In genomic region chr5:132510076-132510475, GRCh38 we compare ENCODE assay signal across 21 cellular contexts. TPM values are rescaled to one million over a fixed set of nuclear protein-coding genes. Genes with fewer than 3 reads are reported as not detected.
DNase-seq lines count a peak whose midpoint lies in the region; TF ChIP-seq lines count a peak whose summit lies in the region.
"Had no signal": no experiment of that assay in that cellular context is flagged by ENCODE, and none has a peak within 500 bp of the region (broad histone marks: within the 10 kb centered on the region; RNA-seq: fewer than 3 reads in every experiment).

No MANE protein-coding gene starts in this region.

- no peak for TF ChIP-seq CTCF in BJ (IDR thresholded peaks at IDR 0.05; ENCODE audit: insufficient read depth, low read depth, low read length)
- TF ChIP-seq CTCF in HEK293 (tag by site-specific recombination; IDR thresholded peaks at IDR 0.05) = no peak
- TF ChIP-seq CTCF in astrocyte of the spinal cord (IDR thresholded peaks at IDR 0.05; ENCODE audit: low read depth, low read length) = no peak
- TF ChIP-seq CTCF in OCI-LY7 (conservative IDR thresholded peaks at IDR 0.05; ENCODE audit: low read length) = no peak
- TF ChIP-seq CTCF in left ventricle myocardium inferior (IDR thresholded peaks at IDR 0.05; ENCODE audit: borderline replicate concordance) = no peak

- POLR2A ChIA-PET in BJ (lab: Charles Lee) (no interaction called here), HEK293 (lab: Yijun Ruan, JAX) (no interaction called here), OCI-LY7 (lab: Charles Lee) (interaction anchor here (0.5 to 1.5 kb wide), 5 partner anchors 12 to 1719 kb away, joined by 4 to 5 read pairs (median 4); no protein-coding TSS in a partner anchor)

- no TSS peak for BruUV-seq in OCI-LY7 (replicated peaks; lab: Mats Ljungman, UMichigan)

- H3K36me3 ChIP-seq in BJ (ENCODE audit: control insufficient read depth, insufficient read depth, low read length) = no peaks in the 10 kb centered on the region
- no peaks in the 10 kb centered on the region for H3K36me3 ChIP-seq in HEK293 (ENCODE audit: control insufficient read depth in 2 of 2, insufficient read depth in 1 of 2, low read length in 2 of 2)
- no peaks in the 10 kb centered on the region for H3K36me3 ChIP-seq in OCI-LY7 (ENCODE audit: insufficient read depth, low read length)
- H3K36me3 ChIP-seq in left ventricle myocardium inferior = no peaks in the 10 kb centered on the region
- H3K36me3 ChIP-seq: BLaER1 treated with 17β-estradiol and CSF1 and Interleukin-3, amounts not matched to agents 10 nM and 100 nM; prostate gland; suprapubic skin had no signal

- CTCF ChIA-PET in BJ (lab: Yijun Ruan, JAX) = interaction anchor here (1.0 to 2.6 kb wide), 5 partner anchors 9 to 99 kb away, joined by 3 to 14 read pairs (median 3); no protein-coding TSS in a partner anchor
- CTCF ChIA-PET in HEK293 (lab: Yijun Ruan, JAX) = interaction anchor here (1.3 to 2.3 kb wide), 4 partner anchors 9 to 272 kb away, joined by 3 to 12 read pairs (median 9); no protein-coding TSS in a partner anchor
- CTCF ChIA-PET in OCI-LY7 (lab: Charles Lee; ENCODE audit: unreplicated experiment) = interaction anchor here (0.5 to 1.2 kb wide), 3 partner anchors 9 to 454 kb away, joined by 3 to 4 read pairs (median 3); partner anchors contain the start of gene AFF4

- no peak overlapping the region for H2AFZ ChIP-seq in OCI-LY7 (ENCODE audit: low read length)
- H2AFZ ChIP-seq: PC-9 had no signal

- H3K27ac ChIP-seq in HEK293 (ENCODE audit: extremely low read depth, low read depth, low read length) (no peak overlapping the region), OCI-LY7 (ENCODE audit: low read depth, low read length, poor library complexity, severe bottlenecking) (no peak overlapping the region), left ventricle myocardium inferior (replicated peaks) (no peak overlapping the region)
- H3K27ac ChIP-seq: BLaER1 treated with 17β-estradiol and CSF1 and Interleukin-3, amounts not matched to agents 10 nM and 100 nM; PC-9; prostate gland; suprapubic skin had no signal

- H3K27me3 ChIP-seq in BJ (ENCODE audit: control insufficient read depth, insufficient read depth, low read length) (no peaks in the 10 kb centered on the region), left ventricle myocardium inferior (ENCODE audit: low read depth) (no peaks in the 10 kb centered on the region)
- H3K27me3 ChIP-seq: BLaER1 treated with 17β-estradiol and CSF1 and Interleukin-3, amounts not matched to agents 10 nM and 100 nM; suprapubic skin had no signal

- H4K20me1 ChIP-seq in OCI-LY7 (ENCODE audit: insufficient read depth, low read length) = no peaks in the 10 kb centered on the region
- H4K20me1 ChIP-seq: BLaER1 treated with 17β-estradiol and CSF1 and Interleukin-3, amounts not matched to agents 10 nM and 100 nM had no signal

- intact Hi-C loops in OCI-LY7 (cut with micrococcal nuclease; ENCODE audit: unreplicated experiment) (no loop called here), left ventricle myocardium inferior (cut with micrococcal nuclease) (no loop called here)

- no peaks in the 10 kb centered on the region for H3K79me2 ChIP-seq in OCI-LY7 (ENCODE audit: insufficient read depth, low read depth, low read length)

- H3K4me2 ChIP-seq in OCI-LY7 (ENCODE audit: low read length) = no peak overlapping the region
- H3K4me2 ChIP-seq: BLaER1 treated with 17β-estradiol and CSF1 and Interleukin-3, amounts not matched to agents 10 nM and 100 nM; PC-9 had no signal

- H3K9me3 ChIP-seq in HEK293 (ENCODE audit: control insufficient read depth, insufficient read depth, low read depth, low read length) (no peaks in the 10 kb centered on the region), OCI-LY7 (ENCODE audit: low read length) (0 out of 2 replicates have a peak, but pooled peaks cover 4% of the 10 kb centered on the region), left ventricle myocardium inferior (replicated peaks) (peaks cover 9% of the 10 kb centered on the region)
- H3K9me3 ChIP-seq: prostate gland, suprapubic skin had no signal

- H3K4me1 ChIP-seq in HEK293 (ENCODE audit: control insufficient read depth, insufficient read depth, low read length) (no peaks in the 10 kb centered on the region), OCI-LY7 (ENCODE audit: insufficient read depth, low read length, poor library complexity, severe bottlenecking) (no peaks in the 10 kb centered on the region), left ventricle myocardium inferior (peaks cover 16% of the 10 kb centered on the region)
- H3K4me1 ChIP-seq: suprapubic skin had no signal

- H3K9me2 ChIP-seq in OCI-LY7 (ENCODE audit: insufficient read depth, low read length) = no peaks in the 10 kb centered on the region

- in situ Hi-C loops in astrocyte of the spinal cord (cut with HindIII; ENCODE audit: low sequenced_read_pairs) = no loop called here

- DNase-seq in BJ (ENCODE audit: low read depth) (peak; percentile 70), astrocyte of the spinal cord (ENCODE audit: low read depth, low spot score) (peak; percentile 88), glomerular endothelial cell (ENCODE audit: extremely low read depth, low read depth, low spot score) (peak; percentile 51), cerebellum (ENCODE audit: low spot score) (no peak), NCI-H1694 (lab: John Stamatoyannopoulos, UW) (no peak), OCI-LY7 (ENCODE audit: low spot score) (no peak), left ventricle myocardium inferior (no peak)
- DNase-seq: activated CD8-positive, alpha-beta memory T cell treated with anti-CD3 and anti-CD28 coated beads, Interleukin-2, amount 50 U/mL, for 4 hours; activated naive CD4-positive, alpha-beta T cell treated with Interleukin-2 at 50 U/mL for 16 hours; central memory CD4-positive, alpha-beta T cell; naive thymus-derived CD8-positive, alpha-beta T cell; NCI-H1092 treated with DMSO at 0.1 percent for 48 hours; SW 1271 had no signal

- H3K4me3 ChIP-seq in BJ (ENCODE audit: low read depth, low read length) (no peak overlapping the region), HEK293 (ENCODE audit: low read depth, low read length) (no peak overlapping the region), astrocyte of the spinal cord (ENCODE audit: low read depth, low read length) (no peak overlapping the region), OCI-LY7 (ENCODE audit: low read depth, low read length, poor library complexity, severe bottlenecking) (no peak overlapping the region), left ventricle myocardium inferior (no peak overlapping the region)
- H3K4me3 ChIP-seq: BLaER1 treated with 17β-estradiol and CSF1 and Interleukin-3, amounts not matched to agents 10 nM and 100 nM; PC-9; prostate gland; suprapubic skin had no signal

TF ChIP-seq in HEK293, 187 proteins besides CTCF, POLR2A, EP300 and RAD21:
- peak; percentile 79 for TF ChIP-seq SETDB1 (IDR thresholded peaks at IDR 0.05; ENCODE audit: insufficient read length, low read length)
- TF ChIP-seq ZNF585B (tag by site-specific recombination; IDR thresholded peaks at IDR 0.05) = no peak
- peak; percentile 84 for TF ChIP-seq ZNF558 (tag by site-specific recombination; IDR thresholded peaks at IDR 0.05)

RNA-seq across cellular contexts. Expression of gene IRF1, which starts 19.5 kb away (rescaled TPM):
- 17.9 and 25.5 TPM in 2 replicates for polyA plus RNA-seq in BJ (2011; rRNA removed)
- 28.0 and 38.3 TPM in 2 replicates for polyA minus RNA-seq in BJ (2011; rRNA and poly(A)+ RNA removed)
- 71.5 and 73.6 TPM in 2 replicates for total RNA-seq in glomerular endothelial cell
- total RNA-seq in cerebellum = 2.4 TPM
- total RNA-seq in OCI-LY7 (2014; rRNA removed; shearing (Covaris generic)) = 25.9 and 39.4 TPM in 2 replicates
- total RNA-seq in OCI-LY7 (2022) = 24.8 and 32.3 TPM in 2 replicates
- 10.9 TPM for total RNA-seq in left ventricle myocardium inferior

RNA-seq across cellular contexts. Expression of gene IL5, which starts 33.2 kb away (rescaled TPM):
- not detected in 2 replicates for polyA plus RNA-seq in BJ (2011; rRNA removed)
- not detected in 2 replicates for polyA minus RNA-seq in BJ (2011; rRNA and poly(A)+ RNA removed)
- total RNA-seq in glomerular endothelial cell (not detected in 2 replicates), cerebellum (not detected), OCI-LY7 (2022) (not detected in 2 replicates), left ventricle myocardium inferior (not detected)
- not detected in 2 replicates for total RNA-seq in OCI-LY7 (2014; rRNA removed; shearing (Covaris generic))
- total RNA-seq: Daoy; liver; naive thymus-derived CD8-positive, alpha-beta T cell; NCI-H460; PC-9; prostate gland; suprapubic skin had no signal
- polyA plus RNA-seq: liver; naive thymus-derived CD8-positive, alpha-beta T cell had no signal

RNA-seq across cellular contexts. Expression of gene RAD50, which starts 46.7 kb away (rescaled TPM):
- 9.7 and 17.8 TPM in 2 replicates for polyA plus RNA-seq in BJ (2011; rRNA removed)
- 24.0 and 25.6 TPM in 2 replicates for polyA minus RNA-seq in BJ (2011; rRNA and poly(A)+ RNA removed)
- 18.5 and 18.6 TPM in 2 replicates for total RNA-seq in glomerular endothelial cell
- total RNA-seq in cerebellum = 29.8 TPM
- total RNA-seq in OCI-LY7 (2014; rRNA removed; shearing (Covaris generic)) = 24.0 and 34.1 TPM in 2 replicates
- total RNA-seq in OCI-LY7 (2022) = 59.8 and 70.0 TPM in 2 replicates
- 33.4 TPM for total RNA-seq in left ventricle myocardium inferior

Comparison
In these comparisons a context has a peak if more than half of its experiments do, and no peak if none do; other contexts are left out.
1. DNase-seq: peak in BJ (single experiment), astrocyte of the spinal cord (single experiment) and glomerular endothelial cell (single experiment); none in cerebellum (single experiment), NCI-H1694 (single experiment), OCI-LY7 (single experiment) and left ventricle myocardium inferior (single experiment).